ENCODE assay signal across 22 cellular contexts in genomic region chr2:195369217-195369587, GRCh38.
A peak's percentile ranks its signal among the peaks of the same experiment; 100 is the strongest.
DNase-seq lines count a peak whose midpoint lies in the region; ATAC-seq, FAIRE-seq and TF ChIP-seq lines count a peak whose summit lies in the region.
"Had no signal": no experiment of that assay in that cellular context is flagged by ENCODE, and none has a peak within 500 bp of the region (broad histone marks: within the 10 kb centered on the region; RNA-seq: fewer than 3 reads in every experiment).

No MANE protein-coding gene starts in this region.

- no peaks in the 10 kb centered on the region for H4K20me1 ChIP-seq in MM.1S (ENCODE audit: insufficient read depth, low read length)
- H4K20me1 ChIP-seq in K562 (replicated peaks; ENCODE audit: control insufficient read depth, insufficient read depth, low read length) = no peaks in the 10 kb centered on the region
- H4K20me1 ChIP-seq in osteoblast (ENCODE audit: insufficient read depth, low read length) = no peaks in the 10 kb centered on the region
- H4K20me1 ChIP-seq: BLaER1 had no signal

- H3K36me3 ChIP-seq in ACC112 (ENCODE audit: insufficient read depth, low read length) = no peaks in the 10 kb centered on the region
- no peaks in the 10 kb centered on the region for H3K36me3 ChIP-seq in MM.1S (replicated peaks; ENCODE audit: insufficient read depth, low read length)
- no peaks in the 10 kb centered on the region for H3K36me3 ChIP-seq in K562 (ENCODE audit: control insufficient read depth, insufficient read depth, low read length)
- no peaks in the 10 kb centered on the region for H3K36me3 ChIP-seq in osteoblast (ENCODE audit: insufficient read depth, low read length)
- no peaks in the 10 kb centered on the region for H3K36me3 ChIP-seq in mesenchymal stem cell (ENCODE audit: control insufficient read depth in 1 of 2, insufficient read depth in 2 of 2, low read depth in 1 of 2, low read length in 2 of 2)
- H3K36me3 ChIP-seq: BLaER1 had no signal

- H3K79me1 ChIP-seq in mesenchymal stem cell (replicated peaks; ENCODE audit: low read length, poor library complexity, severe bottlenecking) = no peaks in the 10 kb centered on the region

- TF ChIP-seq CTCF in MM.1S (IDR thresholded peaks at IDR 0.05; ENCODE audit: low read length) = no peak
- TF ChIP-seq CTCF in K562 (IDR thresholded peaks at IDR 0.05 in 2 of 3, conservative IDR thresholded peaks at IDR 0.05 in 1 of 3; ENCODE audit: insufficient read depth in 2 of 3, low read depth in 1 of 3, low read length in 3 of 3) = no peak
- TF ChIP-seq CTCF in osteoblast (IDR thresholded peaks at IDR 0.05; ENCODE audit: extremely low read depth, low read depth, low read length) = no peak

- no peak for TF ChIP-seq EP300 in K562 (IDR thresholded peaks at IDR 0.05; ENCODE audit: low read length)

- DNase-seq in MM.1S (no peak), K562 (ENCODE audit: extremely low read depth in 1 of 4, low spot score in 3 of 4) (no peak), osteoblast (ENCODE audit: insufficient read length, low spot score, missing footprints) (no peak), mesenchymal stem cell (no peak), activated gamma-delta T cell (lab: John Stamatoyannopoulos, UW) (no peak), AML-193 (lab: John Stamatoyannopoulos, UW) (no peak)
- DNase-seq: 8988T; Caco-2; CD4-positive, CD25-positive, alpha-beta regulatory T cell; CD8-positive, alpha-beta T cell; DMS153; DND-41; GOT3; HCEC 1CT had no signal

- no peak for ATAC-seq in K562
- ATAC-seq: A549; CD8-positive, alpha-beta T cell had no signal

- no peaks in the 10 kb centered on the region for H3F3A ChIP-seq in MM.1S (ENCODE audit: insufficient read depth, low read length)

- FAIRE-seq in K562 (lab: Jason Lieb, UNC) = no peak
- FAIRE-seq: A549, G401.6, GM12892, GM19239, H54 had no signal

- intact Hi-C loops in K562 (cut with micrococcal nuclease) = loop anchor here (2.0 kb wide), 1 partner anchor 118 kb away; no protein-coding TSS in a partner anchor

- H2AK5ac ChIP-seq in mesenchymal stem cell (ENCODE audit: low read length, severe bottlenecking) = no peak overlapping the region

- no peak overlapping the region for H2BK120ac ChIP-seq in mesenchymal stem cell (ENCODE audit: low read depth, low read length)

- H2BK12ac ChIP-seq in mesenchymal stem cell (ENCODE audit: low read length in 2 of 2) = no peak overlapping the region

- in situ Hi-C loops in K562 (cut with MboI) = no loop called here

- H3K4me1 ChIP-seq in ACC112 (ENCODE audit: control insufficient read depth, insufficient read depth, low read length, unreplicated experiment) (peaks cover 7% of the 10 kb centered on the region), MM.1S (ENCODE audit: low read length) (no peaks in the 10 kb centered on the region), K562 (replicated peaks in 1 of 2; ENCODE audit: control insufficient read depth in 2 of 2, insufficient read depth in 2 of 2, low read length in 2 of 2) (peaks cover 4 to 14% of the 10 kb centered on the region in 2 experiments; a peak in 3 of 5 replicates), osteoblast (ENCODE audit: insufficient read depth, low read length) (peaks cover 4% of the 10 kb centered on the region), mesenchymal stem cell (ENCODE audit: control insufficient read depth, insufficient read depth, low read depth, low read length) (no peaks in the 10 kb centered on the region)
- H3K4me1 ChIP-seq: BLaER1, Caco-2 had no signal

- H4K91ac ChIP-seq in mesenchymal stem cell (ENCODE audit: low read length) = no peak overlapping the region

- H3K18ac ChIP-seq in mesenchymal stem cell (ENCODE audit: low read depth in 1 of 2, low read length in 2 of 2) = no peak overlapping the region

- H3K9me3 ChIP-seq in MM.1S (replicated peaks; ENCODE audit: insufficient read depth, low read length) (no peaks in the 10 kb centered on the region), K562 (replicated peaks; ENCODE audit: control insufficient read depth, insufficient read depth, low read depth, low read length) (no peaks in the 10 kb centered on the region; the same call in 1 of the 2 replicates), osteoblast (ENCODE audit: low read depth, low read length) (peaks cover 6% of the 10 kb centered on the region), mesenchymal stem cell (ENCODE audit: control insufficient read depth, low read length) (no peaks in the 10 kb centered on the region)
- H3K9me3 ChIP-seq: BLaER1, Caco-2 had no signal

- no TSS peak for BruUV-seq in K562 (replicated peaks; lab: Mats Ljungman, UMichigan)

- H2AFZ ChIP-seq in ACC112 (ENCODE audit: low read length, unreplicated experiment) (peak overlapping the region; percentile 87), MM.1S (ENCODE audit: low read length) (no peak overlapping the region), K562 (ENCODE audit: low read depth, low read length) (peak overlapping the region; percentile 78), osteoblast (ENCODE audit: low read length) (peak overlapping the region; percentile 67), mesenchymal stem cell (ENCODE audit: low read depth, low read length) (no peak overlapping the region)

- H3K9ac ChIP-seq in MM.1S (ENCODE audit: low read length) (no peak overlapping the region), K562 (ENCODE audit: insufficient read depth in 1 of 2, low read depth in 2 of 2, low read length in 2 of 2) (no peak overlapping the region), mesenchymal stem cell (ENCODE audit: low read length) (no peak overlapping the region)
- H3K9ac ChIP-seq: BLaER1 had no signal

- 0% methylated on average over 1 of the region's 1 CpG for WGBS in K562 (ENCODE audit: insufficient coverage, low coverage, missing lambda C conversion rate)
- WGBS in mesenchymal stem cell = 0% methylated on average over 1 of the region's 1 CpG

- no peak overlapping the region for H2BK5ac ChIP-seq in mesenchymal stem cell (ENCODE audit: low read depth, low read length, poor library complexity, severe bottlenecking)

- H3K79me2 ChIP-seq in ACC112 (ENCODE audit: control insufficient read depth, insufficient read depth, low read length, unreplicated experiment) (no peaks in the 10 kb centered on the region), MM.1S (ENCODE audit: low read length) (no peaks in the 10 kb centered on the region), K562 (ENCODE audit: control insufficient read depth, insufficient read depth, low read length) (no peaks in the 10 kb centered on the region), osteoblast (ENCODE audit: insufficient read depth, low read length) (no peaks in the 10 kb centered on the region)

- TF ChIP-seq RAD21 in K562 (CRISPR knock-in tag; conservative IDR thresholded peaks at IDR 0.05 in 1 of 2, IDR thresholded peaks at IDR 0.05 in 1 of 2) = no peak

- POLR2A ChIA-PET in K562 (lab: Yijun Ruan, JAX) = no interaction called here

- CTCF ChIA-PET in K562 (lab: Yijun Ruan, JAX; ENCODE audit: low intra/inter-chr PET ratio) = no interaction called here

- TF ChIP-seq POLR2A in K562 (conservative IDR thresholded peaks at IDR 0.05) = no peak

- H3K9me1 ChIP-seq in K562 (ENCODE audit: control insufficient read depth, insufficient read depth, low read length) = no peaks in the 10 kb centered on the region

- H3K9me2 ChIP-seq in MM.1S (replicated peaks; ENCODE audit: insufficient read depth, low read length) = no peaks in the 10 kb centered on the region

- no peak overlapping the region for H4K8ac ChIP-seq in mesenchymal stem cell (ENCODE audit: low read length)

- H3K4ac ChIP-seq in mesenchymal stem cell (ENCODE audit: low read depth in 1 of 2, low read length in 2 of 2) = no peak overlapping the region

- H3K4me3 ChIP-seq in ACC112 (ENCODE audit: low read depth, low read length) (no peak overlapping the region), MM.1S (ENCODE audit: low read length) (no peak overlapping the region), K562 (no peak overlapping the region), osteoblast (ENCODE audit: insufficient read depth, low read length) (no peak overlapping the region), mesenchymal stem cell (ENCODE audit: insufficient read depth in 1 of 2, low read depth in 1 of 2, low read length in 2 of 2) (peak overlapping the region in 1 of 2 experiments; percentile 52)
- H3K4me3 ChIP-seq: A549, BLaER1 had no signal

- H3K27ac ChIP-seq in ACC112 (ENCODE audit: low read depth, low read length) (no peak overlapping the region), MM.1S (ENCODE audit: low read length) (no peak overlapping the region), K562 (ENCODE audit: extremely low read depth, low read depth, low read length) (peak overlapping the region; percentile 80), osteoblast (ENCODE audit: low read depth, low read length) (no peak overlapping the region), mesenchymal stem cell (ENCODE audit: low read length, poor library complexity, severe bottlenecking) (no peak overlapping the region)
- H3K27ac ChIP-seq: A549, BLaER1, C4-2B had no signal

- 0 out of 2 replicates have a peak overlapping the region, but pooled peaks have one; percentile 29 for H3K4me2 ChIP-seq in MM.1S (ENCODE audit: low read depth, low read length)
- H3K4me2 ChIP-seq in K562 (ENCODE audit: insufficient read depth, low read length) = peak overlapping the region; percentile 52; the same call in 1 of the 2 replicates
- H3K4me2 ChIP-seq in osteoblast (ENCODE audit: insufficient read depth, low read length) = peak overlapping the region; percentile 54
- H3K4me2 ChIP-seq in mesenchymal stem cell (ENCODE audit: low read length, poor library complexity, severe bottlenecking) = no peak overlapping the region
- H3K4me2 ChIP-seq: A549, BLaER1 had no signal

- H3K14ac ChIP-seq in mesenchymal stem cell (ENCODE audit: low read length in 2 of 2) = no peak overlapping the region

- no peak overlapping the region for H3K23ac ChIP-seq in mesenchymal stem cell (ENCODE audit: low read length in 2 of 2)

- no peak overlapping the region for H2BK15ac ChIP-seq in mesenchymal stem cell (ENCODE audit: low read depth, poor library complexity, severe bottlenecking)

- H3K27me3 ChIP-seq in ACC112 (ENCODE audit: insufficient read depth, low read length) (no peaks in the 10 kb centered on the region), MM.1S (replicated peaks; ENCODE audit: insufficient read depth, low read length) (no peaks in the 10 kb centered on the region), K562 (ENCODE audit: control insufficient read depth in 2 of 2, insufficient read depth in 2 of 2, low read length in 2 of 2) (no peaks in the 10 kb centered on the region), osteoblast (ENCODE audit: insufficient read depth, low read length) (no peaks in the 10 kb centered on the region), mesenchymal stem cell (ENCODE audit: control insufficient read depth in 1 of 2, insufficient read depth in 1 of 2, low read length in 2 of 2) (no peaks in the 10 kb centered on the region)
- H3K27me3 ChIP-seq: BLaER1 had no signal

TF ChIP-seq in K562, 482 proteins besides CTCF, POLR2A, EP300 and RAD21 (continues in another document):
- no peak for TF ChIP-seq POLR2G (IDR thresholded peaks at IDR 0.05; ENCODE audit: low read depth, low read length)
- peak; percentile 96 for TF ChIP-seq SMAD4 (CRISPR knock-in tag; conservative IDR thresholded peaks at IDR 0.05)
- peak; percentile 95 for TF ChIP-seq ZBTB17 (CRISPR knock-in tag; IDR thresholded peaks at IDR 0.05)
- no peak for TF ChIP-seq SAP30 (IDR thresholded peaks at IDR 0.05; ENCODE audit: borderline replicate concordance, insufficient read depth, low read depth, low read length, poor library complexity, severe bottlenecking)
- no peak for TF ChIP-seq ZSCAN29 (IDR thresholded peaks at IDR 0.05)

Comparison
In these comparisons a context has a peak if more than half of its experiments do, and no peak if none do; other contexts are left out.
1. H2AFZ ChIP-seq: peak in ACC112 (single experiment), K562 (single experiment) and osteoblast (single experiment); none in MM.1S (single experiment) and mesenchymal stem cell (single experiment).